Comparison of ENCODE assay signal across 8 cellular contexts in genomic region chr3:10010546-10011465, GRCh38. TPM values are rescaled to one million over a fixed set of nuclear protein-coding genes. Genes with fewer than 3 reads are reported as not detected.
DNase-seq lines count a peak whose midpoint lies in the region; ATAC-seq, FAIRE-seq and TF ChIP-seq lines count a peak whose summit lies in the region.

No MANE protein-coding gene starts in this region.

- H3K36me3 Mint-ChIP-seq in T-cell (no peaks in the 10 kb centered on the region), type B pancreatic cell (no peaks in the 10 kb centered on the region)

- H3K9me3 Mint-ChIP-seq in T-cell (no peaks in the 10 kb centered on the region), type B pancreatic cell (no peaks in the 10 kb centered on the region)

- no peak for TF ChIP-seq POLR2A in GM12892 (IDR thresholded peaks at IDR 0.05; ENCODE audit: low read depth, low read length)

- CTCF ChIA-PET in T-cell (lab: Charles Lee), result interaction anchor here (0.7 to 0.9 kb wide), 2 partner anchors 24 to 272 kb away, joined by 3 read pairs; partner anchors contain the start of gene EMC3 (in 1 of the 2)

- H3K4me1 Mint-ChIP-seq in T-cell, result peaks cover 18 to 26% (median 19%) of the 10 kb centered on the region in 3 donors
- peaks cover 16% of the 10 kb centered on the region for H3K4me1 Mint-ChIP-seq in type B pancreatic cell (ENCODE audit: unreplicated experiment)

- FAIRE-seq in GM12892 (lab: Jason Lieb, UNC), result peak; percentile 21

- H3K27ac Mint-ChIP-seq in T-cell (peak overlapping the region in 1 of 2 donors; percentile 8), type B pancreatic cell (peak overlapping the region; percentile 88)

- DNase-seq in GM12892 (ENCODE audit: insufficient read length) (peak; percentile 97), NCI-H1417 (lab: John Stamatoyannopoulos, UW) (peak; percentile 75 to 87 (median 81)), T-cell (peak; percentile 27 to 84 (median 62)), amniotic epithelial cell (ENCODE audit: low read depth) (peak; percentile 79), left cardiac atrium (peak; percentile 97), posterior vena cava (ENCODE audit: low spot score) (peak; percentile 99), type B pancreatic cell (ENCODE audit: extremely low spot score, unreplicated experiment) (peak; percentile 97)

- intact Hi-C loops in left cardiac atrium (cut with DNase I) (no loop called here), posterior vena cava (cut with DNase I) (no loop called here)

- H3K27me3 Mint-ChIP-seq in T-cell, result peaks cover 3 to 13% of the 10 kb centered on the region in 2 donors
- no peaks in the 10 kb centered on the region for H3K27me3 Mint-ChIP-seq in type B pancreatic cell

- H3K4me3 Mint-ChIP-seq in T-cell (peak overlapping the region; percentile 60 to 72 (median 67)), type B pancreatic cell (peak overlapping the region; percentile 88)

- ATAC-seq in HG02678 (IDR thresholded peaks at IDR 0.05; ENCODE audit: unreplicated experiment), result peak; percentile 92
- ATAC-seq in T-cell (replicated peaks in 1 of 4), result peak; percentile 60 to 72 (median 68)
- peak; percentile 90 to 92 for ATAC-seq in left cardiac atrium

- POLR2A ChIA-PET in T-cell (lab: Charles Lee), result interaction anchor here in 1 of 2 donors (0.7 kb wide), 1 partner anchor 35 kb away, joined by 3 read pairs; no protein-coding TSS in a partner anchor

- no peak for TF ChIP-seq CTCF in type B pancreatic cell (conservative IDR thresholded peaks at IDR 0.05)

RNA-seq across cellular contexts. Expression of gene FANCD2, which starts 15.4 kb away (rescaled TPM):
- 55.1 TPM for polyA plus RNA-seq in GM12892 (2012; ENCODE audit: missing spikeins)
- total RNA-seq in T-cell, result 10 to 100 TPM; 15.4 to 22.5 (median 18.2) TPM
- 1 to 10 TPM in 1 of 2 donors, under 1 TPM in 1; 0.71 to 1.8 TPM for total RNA-seq in left cardiac atrium
- 1 to 10 TPM; 3.3 to 3.4 TPM for total RNA-seq in posterior vena cava
- total RNA-seq in type B pancreatic cell (ENCODE audit: low replicate concordance), result 17.7 and 38.0 TPM in 2 replicates

RNA-seq across cellular contexts. Expression of gene EMC3, which starts 24.2 kb away (rescaled TPM):
- 41.1 TPM for polyA plus RNA-seq in GM12892 (2012; ENCODE audit: missing spikeins)
- total RNA-seq in T-cell (10 to 100 TPM; 33.8 to 47.7 (median 36.6) TPM), left cardiac atrium (10 to 100 TPM; 80.0 to 86.7 TPM), posterior vena cava (10 to 100 TPM; 50.4 to 52.8 TPM), type B pancreatic cell (ENCODE audit: low replicate concordance) (51.8 and 71.9 TPM in 2 replicates)

RNA-seq across cellular contexts. Expression of gene PRRT3, which starts 58.6 kb away (rescaled TPM):
- 6.7 TPM for polyA plus RNA-seq in GM12892 (2012; ENCODE audit: missing spikeins)
- total RNA-seq in T-cell (10 to 100 TPM in 2 of 5 donors, 1 to 10 TPM in 3; 6.6 to 10.5 (median 9.2) TPM), left cardiac atrium (1 to 10 TPM in 1 of 2 donors, under 1 TPM in 1; 0.97 to 1.4 TPM), posterior vena cava (1 to 10 TPM; 1.5 to 2.7 TPM), type B pancreatic cell (ENCODE audit: low replicate concordance) (8.2 and 11.3 TPM in 2 replicates)

Comparison
In these comparisons a context has a peak if more than half of its experiments do, and no peak if none do; other contexts are left out.
1. Peak in every context shown above with its lines: DNase-seq and ATAC-seq.